21 cellular contexts compared by ENCODE assay signal in the genomic region with DNA sequence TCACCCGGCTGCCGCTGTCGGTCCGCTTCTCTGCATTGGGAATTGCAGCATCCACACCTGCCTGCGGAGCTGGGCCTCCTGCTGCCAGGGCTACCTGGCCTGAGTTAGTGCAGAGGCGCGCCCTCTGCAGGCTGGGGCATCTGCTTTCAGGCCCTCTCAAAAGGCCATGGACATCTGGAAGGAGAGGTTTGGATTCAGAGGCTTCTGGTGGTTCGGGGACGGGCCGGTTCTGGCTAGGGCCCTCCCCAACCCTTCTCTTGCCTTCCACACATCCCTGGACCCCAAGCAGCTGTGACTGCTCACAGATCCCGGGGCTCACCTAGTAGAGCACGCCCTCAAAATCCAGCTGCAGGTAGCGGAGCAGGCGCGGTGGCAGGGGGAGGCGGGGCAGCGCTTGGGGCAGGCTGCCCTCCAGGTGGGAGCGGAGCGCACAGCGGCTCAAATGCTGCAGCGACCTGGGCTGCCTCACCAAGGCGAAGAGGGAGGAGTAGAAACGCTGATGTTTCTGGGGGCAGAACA. TPM values are rescaled to one million over a fixed set of nuclear protein-coding genes. Genes with fewer than 3 reads are reported as not detected.
DNase-seq lines count a peak whose midpoint lies in the region; ATAC-seq and TF ChIP-seq lines count a peak whose summit lies in the region.
"Had no signal": no experiment of that assay in that cellular context is flagged by ENCODE, and none has a peak within 500 bp of the region (broad histone marks: within the 10 kb centered on the region; RNA-seq: fewer than 3 reads in every experiment).

No MANE protein-coding gene starts in this region.

- no peaks in the 10 kb centered on the region for H3K36me3 Mint-ChIP-seq in effector memory CD8-positive, alpha-beta T cell (ENCODE audit: insufficient read depth)
- H3K36me3 Mint-ChIP-seq: CD8-positive, alpha-beta T cell had no signal

- H3K4me2 ChIP-seq in Loucy (ENCODE audit: low read depth, low read length, poor library complexity, severe bottlenecking): no peak overlapping the region

- H3K79me2 ChIP-seq in Loucy (ENCODE audit: insufficient read depth, low read length): no peaks in the 10 kb centered on the region

- TF ChIP-seq CTCF in Loucy (conservative IDR thresholded peaks at IDR 0.05; ENCODE audit: low read length): 0 out of 2 replicates have a peak, but pooled peaks have one; percentile 10

- no peak overlapping the region for H3K4me3 ChIP-seq in Loucy (ENCODE audit: low read length, poor library complexity, severe bottlenecking)
- H3K4me3 ChIP-seq: ovary, SJCRH30 had no signal

- H2AFZ ChIP-seq in Loucy (ENCODE audit: low read length): no peak overlapping the region

- ATAC-seq in HG03469 (IDR thresholded peaks at IDR 0.05; ENCODE audit: unreplicated experiment): no peak
- no peak for ATAC-seq in effector memory CD8-positive, alpha-beta T cell (replicated peaks)
- ATAC-seq: CD8-positive, alpha-beta T cell; left ventricle myocardium superior had no signal

- no peak overlapping the region for H3K4me3 Mint-ChIP-seq in effector memory CD8-positive, alpha-beta T cell
- H3K4me3 Mint-ChIP-seq: CD8-positive, alpha-beta T cell had no signal

- DNase-seq in DMS53 treated with DMSO at 0.1 percent for 48 hours (lab: John Stamatoyannopoulos, UW; ENCODE audit: unreplicated experiment) (peak; percentile 52), iPS-NIHi7 (ENCODE audit: extremely low spot score) (peak; percentile 49), dermis blood vessel endothelial cell (no peak)
- no peak for DNase-seq in effector memory CD8-positive, alpha-beta T cell
- DNase-seq: activated CD4-positive, CD25-positive, alpha-beta regulatory T cell treated with anti-CD3 and anti-CD28 coated beads, Interleukin-2, amount 50 U/mL, for 72 hours; anterior cingulate cortex; CD8-positive, alpha-beta T cell; GOT3; Karpas-422; left ventricle myocardium superior; NCI-H1417 treated with DMSO at 0.1 percent for 48 hours; NCI-H226; ovary; SJCRH30; stimulated activated CD4-positive, alpha-beta T cell treated with anti-CD3 and anti-CD28 coated beads, Interleukin-2, amount 100 ng/mL, for 48 hours had no signal

- H3K27me3 Mint-ChIP-seq in effector memory CD8-positive, alpha-beta T cell: peaks cover 38 to 79% of the 10 kb centered on the region in 2 donors

- no peaks in the 10 kb centered on the region for H4K20me1 ChIP-seq in Loucy (ENCODE audit: insufficient read depth, low read length, poor library complexity, severe bottlenecking)

- no peaks in the 10 kb centered on the region for H3K9me3 Mint-ChIP-seq in effector memory CD8-positive, alpha-beta T cell
- H3K9me3 Mint-ChIP-seq: CD8-positive, alpha-beta T cell had no signal

- H3K9ac ChIP-seq in Loucy (ENCODE audit: low read depth, low read length, poor library complexity, severe bottlenecking): no peak overlapping the region

- no peaks in the 10 kb centered on the region for H3K4me1 ChIP-seq in Loucy (ENCODE audit: insufficient read depth, low read length, poor library complexity, severe bottlenecking)

- H3K27me3 ChIP-seq in Loucy (ENCODE audit: insufficient read depth, low read length, poor library complexity, severe bottlenecking): no peaks in the 10 kb centered on the region
- H3K27me3 ChIP-seq: ovary had no signal

- H3K4me1 Mint-ChIP-seq in effector memory CD8-positive, alpha-beta T cell (ENCODE audit: low read depth in 2 of 2): peaks cover 4 to 13% of the 10 kb centered on the region in 2 donors

- H3K27ac Mint-ChIP-seq in effector memory CD8-positive, alpha-beta T cell: no peak overlapping the region
- H3K27ac Mint-ChIP-seq: CD8-positive, alpha-beta T cell had no signal

- no peaks in the 10 kb centered on the region for H3K9me2 ChIP-seq in Loucy (replicated peaks; ENCODE audit: low read depth, low read length)

- no peaks in the 10 kb centered on the region for H3K9me3 ChIP-seq in Loucy (ENCODE audit: insufficient read depth, low read depth, low read length)
- H3K9me3 ChIP-seq: ovary, SJCRH30 had no signal

- H3K36me3 ChIP-seq in Loucy (ENCODE audit: insufficient read depth, low read length): no peaks in the 10 kb centered on the region
- H3K36me3 ChIP-seq: ovary, SJCRH30 had no signal

- no peaks in the 10 kb centered on the region for H3F3A ChIP-seq in Loucy (ENCODE audit: low read depth)

RNA-seq across cellular contexts. Expression of gene GBX1, which starts 8.4 kb away (rescaled TPM):
- not detected in 2 replicates for total RNA-seq in dermis blood vessel endothelial cell
- total RNA-seq: CD8-positive, alpha-beta T cell; cerebellum; G401; ovary; T-helper 2 cell treated with Interferon-gamma antibody and Interleukin-4, amounts not matched to agents 100 ng/mL and 5 ng/mL, for 36 hours; temporal lobe had no signal

RNA-seq across cellular contexts. Expression of gene ASB10, which starts 11.2 kb away (rescaled TPM):
- total RNA-seq in dermis blood vessel endothelial cell: not detected in 2 replicates
- total RNA-seq: CD8-positive, alpha-beta T cell; cerebellum; G401; ovary; SJCRH30; T-helper 2 cell treated with Interferon-gamma antibody and Interleukin-4, amounts not matched to agents 100 ng/mL and 5 ng/mL, for 36 hours; temporal lobe had no signal

RNA-seq across cellular contexts. Expression of gene H2BK1, which starts 34.4 kb away (rescaled TPM):
- total RNA-seq in dermis blood vessel endothelial cell: not detected in 2 replicates
- total RNA-seq: cerebellum, G401, left ventricle myocardium superior, SJCRH30, temporal lobe had no signal

RNA-seq across cellular contexts. Expression of gene ABCF2, which starts 51.2 kb away (rescaled TPM):
- total RNA-seq in dermis blood vessel endothelial cell: 74.6 and 76.2 TPM in 2 replicates

RNA-seq across cellular contexts. Expression of gene CHPF2, which starts 56.4 kb away (rescaled TPM):
- total RNA-seq in dermis blood vessel endothelial cell: 49.9 and 66.1 TPM in 2 replicates

Comparison
In these comparisons a context has a peak if more than half of its experiments do, and no peak if none do; other contexts are left out.
1. DNase-seq: peak in DMS53 treated with DMSO at 0.1 percent for 48 hours (single experiment) and iPS-NIHi7 (single experiment); none in dermis blood vessel endothelial cell (single experiment) and effector memory CD8-positive, alpha-beta T cell (0 of 3).